1 cellular context compared by ENCODE assay signal in genomic region chr3:165466856-165467255, GRCh38.
TF ChIP-seq lines count a peak whose summit lies in the region.

No MANE protein-coding gene starts in this region.

TF ChIP-seq in IMR-90, 13 proteins besides CTCF, POLR2A, EP300 and RAD21 (continued from another document):
- no peak for TF ChIP-seq RCOR1 (IDR thresholded peaks at IDR 0.05; ENCODE audit: insufficient replicate concordance, low read length)
